Comparison of ENCODE assay signal across 14 cellular contexts in the genomic region with DNA sequence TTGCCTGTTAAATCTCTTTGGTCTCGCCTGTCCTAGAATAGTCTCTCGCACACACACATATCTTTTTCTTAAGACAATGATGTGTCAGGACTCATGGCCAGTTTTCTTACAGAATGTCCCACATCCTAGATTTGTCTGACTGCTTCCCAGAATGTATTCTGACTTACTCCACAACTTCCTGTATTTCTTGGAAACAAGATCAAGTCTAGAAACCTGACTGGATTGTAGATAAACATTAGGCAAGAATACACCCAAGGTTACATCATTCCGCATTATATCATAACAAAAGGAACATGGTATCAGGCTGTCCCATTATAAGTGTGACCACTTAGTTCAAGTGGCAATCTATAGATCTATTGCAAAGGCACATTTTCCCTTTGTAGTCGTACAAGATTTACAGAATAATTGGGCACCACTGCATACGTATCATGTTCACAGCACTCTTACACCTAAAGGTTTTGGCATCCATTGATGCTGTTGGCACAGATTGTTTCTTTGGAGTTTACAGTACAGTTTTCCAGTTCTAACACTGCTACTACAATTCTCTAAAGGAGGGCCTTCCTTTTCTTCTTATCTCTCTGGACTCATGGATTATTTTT. TPM values are rescaled to one million over a fixed set of nuclear protein-coding genes. Genes with fewer than 3 reads are reported as not detected.
DNase-seq lines count a peak whose midpoint lies in the region; ATAC-seq, FAIRE-seq and TF ChIP-seq lines count a peak whose summit lies in the region.
"Had no signal": no experiment of that assay in that cellular context is flagged by ENCODE, and none has a peak within 500 bp of the region (broad histone marks: within the 10 kb centered on the region; RNA-seq: fewer than 3 reads in every experiment).

No MANE protein-coding gene starts in this region.

- peak in 7 of 8 donors; percentile 20 to 83 (median 54) for ATAC-seq in heart right ventricle
- ATAC-seq: foreskin keratinocyte had no signal

- H3K4me3 Mint-ChIP-seq in astrocyte (ENCODE audit: unreplicated experiment): no peak overlapping the region
- H3K4me3 Mint-ChIP-seq: H9 had no signal

- peak overlapping the region; percentile 23 for H3K27ac Mint-ChIP-seq in astrocyte (ENCODE audit: unreplicated experiment)
- H3K27ac Mint-ChIP-seq: H9 had no signal

- intact Hi-C loops in heart right ventricle (cut with DNase I): no loop called here

- H3K4me1 ChIP-seq in astrocyte (ENCODE audit: insufficient read depth, low read length): peaks cover 3% of the 10 kb centered on the region
- peaks cover 0 to 45% (median 14%) of the 10 kb centered on the region in 9 donors for H3K4me1 ChIP-seq in heart right ventricle
- H3K4me1 ChIP-seq: Caco-2, foreskin keratinocyte had no signal

- H3K27me3 Mint-ChIP-seq in astrocyte (ENCODE audit: low read depth, unreplicated experiment): no peaks in the 10 kb centered on the region

- H3K27me3 ChIP-seq in astrocyte (ENCODE audit: insufficient read depth, low read length) (no peaks in the 10 kb centered on the region), heart right ventricle (no peaks in the 10 kb centered on the region)
- H3K27me3 ChIP-seq: foreskin keratinocyte had no signal

- WGBS in heart right ventricle, 2 donors: 70 to 75% methylated on average over 5 of the region's 5 CpGs

- no peak overlapping the region for H2AFZ ChIP-seq in astrocyte (ENCODE audit: low read depth, low read length)

- no peak overlapping the region for H3K9ac ChIP-seq in astrocyte (ENCODE audit: low read length)

- no peaks in the 10 kb centered on the region for H3K9me3 Mint-ChIP-seq in astrocyte (ENCODE audit: unreplicated experiment)

- H3K36me3 ChIP-seq in astrocyte (ENCODE audit: insufficient read depth, low read length): no peaks in the 10 kb centered on the region
- H3K36me3 ChIP-seq in heart right ventricle: no peaks in the 10 kb centered on the region

- DNase-seq in LHCN-M2 (ENCODE audit: low read depth) (peak; percentile 31), astrocyte (ENCODE audit: low read depth) (peak; percentile 84), heart right ventricle (no peak), skeletal muscle cell (ENCODE audit: low read depth) (peak; percentile 71), UCSD-AML1 (lab: John Stamatoyannopoulos, UW; ENCODE audit: unreplicated experiment) (no peak), NCI-H1694 treated with DMSO at 0.1 percent for 48 hours (lab: John Stamatoyannopoulos, UW) (no peak), D341Med (ENCODE audit: low spot score) (no peak)
- DNase-seq: activated CD4-positive, alpha-beta T cell treated with anti-CD3 and anti-CD28 coated beads, Interleukin-2, amount 50 U/mL, for 4 hours; activated gamma-delta T cell; Caco-2; foreskin keratinocyte; H9; NCI-H2081 treated with DMSO at 0.1 percent for 48 hours; retina had no signal

- H4K20me1 ChIP-seq in astrocyte (ENCODE audit: insufficient read depth, low read length): peaks cover 18% of the 10 kb centered on the region

- H3K27ac ChIP-seq in astrocyte (ENCODE audit: low read depth, low read length) (peak overlapping the region; percentile 47), heart right ventricle (peak overlapping the region in 2 of 10 donors; percentile 4 to 39)
- H3K27ac ChIP-seq: foreskin keratinocyte had no signal

- H3K4me1 Mint-ChIP-seq in astrocyte (ENCODE audit: low read depth, unreplicated experiment): peaks cover 6% of the 10 kb centered on the region

- H3K9me3 ChIP-seq in astrocyte (ENCODE audit: insufficient read depth, low read depth, low read length) (no peaks in the 10 kb centered on the region), heart right ventricle (no peaks in the 10 kb centered on the region)

- H3K4me2 ChIP-seq in astrocyte (ENCODE audit: low read length): no peak overlapping the region

- TF ChIP-seq CTCF in astrocyte (IDR thresholded peaks at IDR 0.05; ENCODE audit: insufficient read depth, low read depth, low read length) (no peak), heart right ventricle (IDR thresholded peaks at IDR 0.05) (no peak)

- peaks cover 47% of the 10 kb centered on the region for H3K79me2 ChIP-seq in astrocyte (ENCODE audit: insufficient read depth, low read length)

- peaks cover 3% of the 10 kb centered on the region for H3K36me3 Mint-ChIP-seq in astrocyte (ENCODE audit: low read depth, unreplicated experiment)

- H3K4me3 ChIP-seq in astrocyte (ENCODE audit: insufficient read depth, low read depth, low read length) (no peak overlapping the region), heart right ventricle (no peak overlapping the region), skeletal muscle cell (ENCODE audit: low read depth, low read length) (no peak overlapping the region)

- FAIRE-seq in astrocyte (lab: Jason Lieb, UNC): peak; percentile 52

RNA-seq across cellular contexts. Expression of gene FBXW7, which starts 56.4 kb away (rescaled TPM):
- total RNA-seq in LHCN-M2 (2014; rRNA removed): 18.1 and 20.1 TPM in 2 replicates
- polyA plus RNA-seq in LHCN-M2 (2012): 3.7 TPM
- total RNA-seq in astrocyte: 34.7 and 42.5 TPM in 2 replicates
- 10 to 100 TPM; 59.5 to 87.6 (median 71.7) TPM for total RNA-seq in heart right ventricle
- polyA plus RNA-seq in heart right ventricle: 10 to 100 TPM; 12.1 to 52.5 TPM

Comparison
In these comparisons a context has a peak if more than half of its experiments do, and no peak if none do; other contexts are left out.
1. DNase-seq: peak in LHCN-M2 (single experiment), astrocyte (single experiment) and skeletal muscle cell (single experiment); none in heart right ventricle (0 of 2), UCSD-AML1 (single experiment), NCI-H1694 treated with DMSO at 0.1 percent for 48 hours (single experiment) and D341Med (single experiment).